In the genomic region with DNA sequence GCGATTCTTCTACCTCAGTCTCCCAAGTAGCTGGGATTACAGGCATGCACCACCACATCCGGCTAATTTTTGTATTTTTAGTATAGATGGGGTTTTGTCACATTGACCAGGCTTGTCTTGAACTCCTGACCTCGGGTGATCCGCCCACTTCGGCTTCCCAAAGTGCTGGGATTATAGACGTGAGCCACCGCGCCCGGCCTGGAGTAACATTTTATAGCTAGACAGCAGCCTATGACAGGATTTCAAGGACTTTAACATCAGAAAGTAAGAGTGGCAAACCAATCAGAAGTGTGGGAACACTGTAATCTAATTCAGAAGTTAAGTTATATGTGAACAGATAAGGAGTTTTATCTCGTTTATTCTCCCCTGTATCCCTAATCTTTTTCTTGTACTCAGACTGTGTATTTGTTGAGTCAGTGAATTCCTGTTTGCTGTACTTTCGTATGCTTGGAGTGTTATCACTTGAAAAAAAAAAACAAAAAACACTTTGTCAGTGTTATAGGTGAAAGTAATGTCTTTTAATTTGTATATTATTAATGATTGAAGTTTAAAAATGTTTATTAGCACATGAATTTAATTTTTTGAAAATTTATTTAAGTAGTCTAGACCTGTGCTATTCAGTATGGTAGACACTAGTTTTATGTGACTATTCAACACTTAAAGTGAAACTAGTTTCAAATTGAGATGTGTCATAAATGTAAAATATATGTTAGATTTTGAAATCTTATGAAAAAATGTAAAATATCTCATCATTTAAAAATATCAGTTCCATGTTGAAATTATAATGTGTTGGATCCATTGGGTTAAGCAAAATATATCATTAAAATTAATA, we compare ENCODE assay signal across 1 cellular context.
TF ChIP-seq lines count a peak whose summit lies in the region.

No MANE protein-coding gene starts in this region.

TF ChIP-seq in endothelial cell of umbilical vein, 7 proteins besides CTCF, POLR2A, EP300 and RAD21:
- TF ChIP-seq POLR2AphosphoS5 (IDR thresholded peaks at IDR 0.05; ENCODE audit: insufficient read depth, low read depth, low read length) (no peak), EZH2 (IDR thresholded peaks at IDR 0.05; ENCODE audit: borderline replicate concordance, low read depth, low read length, severe bottlenecking) (no peak), JUN (IDR thresholded peaks at IDR 0.05; ENCODE audit: borderline replicate concordance, insufficient read depth, insufficient read length, low read depth) (no peak), FOS (IDR thresholded peaks at IDR 0.05; ENCODE audit: borderline replicate concordance, insufficient read depth, low read length) (no peak)
- TF ChIP-seq, protein P1, sequence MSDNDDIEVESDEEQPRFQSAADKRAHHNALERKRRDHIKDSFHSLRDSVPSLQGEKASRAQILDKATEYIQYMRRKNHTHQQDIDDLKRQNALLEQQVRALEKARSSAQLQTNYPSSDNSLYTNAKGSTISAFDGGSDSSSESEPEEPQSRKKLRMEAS (IDR thresholded peaks at IDR 0.05; ENCODE audit: insufficient read depth, insufficient read length): no peak
